18 cellular contexts compared by ENCODE assay signal in genomic region chr1:245412301-245412700, GRCh38.
A peak's percentile ranks its signal among the peaks of the same experiment; 100 is the strongest.
DNase-seq lines count a peak whose midpoint lies in the region; ATAC-seq, FAIRE-seq and TF ChIP-seq lines count a peak whose summit lies in the region.
"Had no signal": no experiment of that assay in that cellular context is flagged by ENCODE, and none has a peak within 500 bp of the region (broad histone marks: within the 10 kb centered on the region; RNA-seq: fewer than 3 reads in every experiment).

No MANE protein-coding gene starts in this region.

- H3K27ac ChIP-seq in cardiac muscle cell (peak overlapping the region; percentile 71), astrocyte (ENCODE audit: low read depth, low read length) (no peak overlapping the region), mesenchymal stem cell (ENCODE audit: low read length, poor library complexity, severe bottlenecking) (no peak overlapping the region), Karpas-422 (ENCODE audit: low read length) (no peak overlapping the region)
- H3K27ac ChIP-seq: BLaER1 treated with 17β-estradiol and CSF1 and Interleukin-3, amounts not matched to agents 10 nM and 100 nM; GM23248; HL-60 had no signal

- peaks cover 29% of the 10 kb centered on the region for H3K4me1 ChIP-seq in cardiac muscle cell (ENCODE audit: low read depth)
- no peaks in the 10 kb centered on the region for H3K4me1 ChIP-seq in astrocyte (ENCODE audit: insufficient read depth, low read length)
- H3K4me1 ChIP-seq in mesenchymal stem cell (ENCODE audit: control insufficient read depth, insufficient read depth, low read depth, low read length) = peaks cover 7% of the 10 kb centered on the region
- no peaks in the 10 kb centered on the region for H3K4me1 ChIP-seq in Karpas-422 (ENCODE audit: low read length)
- H3K4me1 ChIP-seq: BLaER1 treated with 17β-estradiol and CSF1 and Interleukin-3, amounts not matched to agents 10 nM and 100 nM; HAP-1 had no signal

- H3K18ac ChIP-seq in mesenchymal stem cell (ENCODE audit: low read depth in 1 of 2, low read length in 2 of 2) = no peak overlapping the region

- no peak overlapping the region for H2AK5ac ChIP-seq in mesenchymal stem cell (ENCODE audit: low read length, severe bottlenecking)

- H3K14ac ChIP-seq in mesenchymal stem cell (ENCODE audit: low read length in 2 of 2) = no peak overlapping the region

- in situ Hi-C loops in GM13977 (cut with MboI; ENCODE audit: low pct_unique_long_range_greater_than_20kb, low sequenced_read_pairs, unreplicated experiment) = no loop called here

- no peak overlapping the region for H2BK120ac ChIP-seq in mesenchymal stem cell (ENCODE audit: low read depth, low read length)

- TF ChIP-seq CTCF in cardiac muscle cell (IDR thresholded peaks at IDR 0.05; ENCODE audit: low read depth, low read length) (no peak), astrocyte (IDR thresholded peaks at IDR 0.05; ENCODE audit: insufficient read depth, low read depth, low read length) (no peak), GM13977 (IDR thresholded peaks at IDR 0.05; ENCODE audit: extremely low read depth, insufficient read depth, missing control alignments) (no peak)

- H2AFZ ChIP-seq in astrocyte (ENCODE audit: low read depth, low read length) = no peak overlapping the region
- no peak overlapping the region for H2AFZ ChIP-seq in mesenchymal stem cell (ENCODE audit: low read depth, low read length)
- H2AFZ ChIP-seq in Karpas-422 (ENCODE audit: low read length) = no peak overlapping the region
- H2AFZ ChIP-seq: GM23248 had no signal

- 11% methylated on average over 5 of the region's 5 CpGs for WGBS in mesenchymal stem cell

- FAIRE-seq in astrocyte (lab: Jason Lieb, UNC) = peak; percentile 26
- FAIRE-seq: GM19239 had no signal

- no peak overlapping the region for H4K8ac ChIP-seq in mesenchymal stem cell (ENCODE audit: low read length)

- no peak overlapping the region for H3K4me3 ChIP-seq in cardiac muscle cell
- no peak overlapping the region for H3K4me3 ChIP-seq in astrocyte (ENCODE audit: insufficient read depth, low read depth, low read length)
- no peak overlapping the region for H3K4me3 ChIP-seq in mesenchymal stem cell (ENCODE audit: insufficient read depth in 1 of 2, low read depth in 1 of 2, low read length in 2 of 2)
- no peak overlapping the region for H3K4me3 ChIP-seq in Karpas-422 (ENCODE audit: low read length)
- H3K4me3 ChIP-seq: BLaER1 treated with 17β-estradiol and CSF1 and Interleukin-3, amounts not matched to agents 10 nM and 100 nM; GM12878; GM23248; HAP-1 had no signal

- no peak overlapping the region for H3K27ac Mint-ChIP-seq in astrocyte (ENCODE audit: unreplicated experiment)
- H3K27ac Mint-ChIP-seq: B cell; CD8-positive, alpha-beta T cell had no signal

- intact Hi-C loops in Right ventricle myocardium inferior (cut with DNase I) = no loop called here

- H3K79me2 ChIP-seq in astrocyte (ENCODE audit: insufficient read depth, low read length) (no peaks in the 10 kb centered on the region), Karpas-422 (ENCODE audit: low read length) (no peaks in the 10 kb centered on the region)

- H3K4ac ChIP-seq in mesenchymal stem cell (ENCODE audit: low read depth in 1 of 2, low read length in 2 of 2) = no peak overlapping the region

- H2BK5ac ChIP-seq in mesenchymal stem cell (ENCODE audit: low read depth, low read length, poor library complexity, severe bottlenecking) = no peak overlapping the region

- H3K36me3 ChIP-seq in cardiac muscle cell (no peaks in the 10 kb centered on the region), astrocyte (ENCODE audit: insufficient read depth, low read length) (no peaks in the 10 kb centered on the region), mesenchymal stem cell (ENCODE audit: control insufficient read depth in 1 of 2, insufficient read depth in 2 of 2, low read depth in 1 of 2, low read length in 2 of 2) (no peaks in the 10 kb centered on the region), Karpas-422 (ENCODE audit: insufficient read depth, low read length) (no peaks in the 10 kb centered on the region)
- H3K36me3 ChIP-seq: BLaER1 treated with 17β-estradiol and CSF1 and Interleukin-3, amounts not matched to agents 10 nM and 100 nM; HAP-1 had no signal

- H3K36me3 Mint-ChIP-seq in astrocyte (ENCODE audit: low read depth, unreplicated experiment) = peaks cover 5% of the 10 kb centered on the region
- H3K36me3 Mint-ChIP-seq: CD8-positive, alpha-beta T cell had no signal

- no peak overlapping the region for H2BK12ac ChIP-seq in mesenchymal stem cell (ENCODE audit: low read length in 2 of 2)

- H4K20me1 ChIP-seq in astrocyte (ENCODE audit: insufficient read depth, low read length) (no peaks in the 10 kb centered on the region), Karpas-422 (ENCODE audit: insufficient read depth, low read depth, low read length) (0 out of 2 replicates have a peak, but pooled peaks cover 3% of the 10 kb centered on the region)
- H4K20me1 ChIP-seq: BLaER1 treated with 17β-estradiol and CSF1 and Interleukin-3, amounts not matched to agents 10 nM and 100 nM had no signal

- no peak overlapping the region for H2BK15ac ChIP-seq in mesenchymal stem cell (ENCODE audit: low read depth, poor library complexity, severe bottlenecking)

- H3K9me3 ChIP-seq in cardiac muscle cell (ENCODE audit: low read depth) (no peaks in the 10 kb centered on the region), astrocyte (ENCODE audit: insufficient read depth, low read depth, low read length) (no peaks in the 10 kb centered on the region), mesenchymal stem cell (ENCODE audit: control insufficient read depth, low read length) (no peaks in the 10 kb centered on the region), Karpas-422 (ENCODE audit: low read length) (no peaks in the 10 kb centered on the region)
- H3K9me3 ChIP-seq: BLaER1 treated with 17β-estradiol and CSF1 and Interleukin-3, amounts not matched to agents 10 nM and 100 nM; HAP-1 had no signal

- H3K27me3 ChIP-seq in cardiac muscle cell = no peaks in the 10 kb centered on the region
- H3K27me3 ChIP-seq in astrocyte (ENCODE audit: insufficient read depth, low read length) = no peaks in the 10 kb centered on the region
- H3K27me3 ChIP-seq in mesenchymal stem cell (ENCODE audit: control insufficient read depth in 1 of 2, insufficient read depth in 1 of 2, low read length in 2 of 2) = no peaks in the 10 kb centered on the region
- H3K27me3 ChIP-seq in Karpas-422 (ENCODE audit: low read length) = no peaks in the 10 kb centered on the region
- H3K27me3 ChIP-seq: BLaER1 treated with 17β-estradiol and CSF1 and Interleukin-3, amounts not matched to agents 10 nM and 100 nM had no signal

- peaks cover 6% of the 10 kb centered on the region for H3K27me3 Mint-ChIP-seq in astrocyte (ENCODE audit: low read depth, unreplicated experiment)

- H3K9me2 ChIP-seq in Karpas-422 (replicated peaks; ENCODE audit: insufficient read depth, low read length) = no peaks in the 10 kb centered on the region

- H3K9ac ChIP-seq in astrocyte (ENCODE audit: low read length) (no peak overlapping the region), mesenchymal stem cell (ENCODE audit: low read length) (no peak overlapping the region), Karpas-422 (ENCODE audit: low read length) (no peak overlapping the region)
- H3K9ac ChIP-seq: BLaER1 treated with 17β-estradiol and CSF1 and Interleukin-3, amounts not matched to agents 10 nM and 100 nM; GM23248 had no signal

- no peaks in the 10 kb centered on the region for H3K79me1 ChIP-seq in mesenchymal stem cell (replicated peaks; ENCODE audit: low read length, poor library complexity, severe bottlenecking)

- no peak overlapping the region for H3K23ac ChIP-seq in mesenchymal stem cell (ENCODE audit: low read length in 2 of 2)

- DNase-seq in cardiac muscle cell (ENCODE audit: low read depth in 1 of 2, low spot score in 1 of 2) (no peak), Right ventricle myocardium inferior (ENCODE audit: missing footprints) (no peak), astrocyte (ENCODE audit: low read depth) (no peak), mesenchymal stem cell (peak; percentile 36), GM13977 (ENCODE audit: low spot score) (no peak), 8988T (no peak), Karpas-422 (no peak), NCI-H2171 treated with DMSO at 0.1 percent for 48 hours (lab: John Stamatoyannopoulos, UW) (no peak)
- DNase-seq: Calu3; CD8-positive, alpha-beta T cell; DMS79 treated with DMSO at 0.1 percent for 48 hours; GM23248 had no signal

- no peak overlapping the region for H3K4me2 ChIP-seq in astrocyte (ENCODE audit: low read length)
- no peak overlapping the region for H3K4me2 ChIP-seq in mesenchymal stem cell (ENCODE audit: low read length, poor library complexity, severe bottlenecking)
- no peak overlapping the region for H3K4me2 ChIP-seq in Karpas-422 (ENCODE audit: low read depth, low read length, poor library complexity, severe bottlenecking)
- H3K4me2 ChIP-seq: BLaER1 treated with 17β-estradiol and CSF1 and Interleukin-3, amounts not matched to agents 10 nM and 100 nM had no signal

- H4K91ac ChIP-seq in mesenchymal stem cell (ENCODE audit: low read length) = no peak overlapping the region

- peaks cover 21% of the 10 kb centered on the region for H3K4me1 Mint-ChIP-seq in astrocyte (ENCODE audit: low read depth, unreplicated experiment)
- H3K4me1 Mint-ChIP-seq: B cell had no signal

- no peak overlapping the region for H3K4me3 Mint-ChIP-seq in astrocyte (ENCODE audit: unreplicated experiment)
- H3K4me3 Mint-ChIP-seq: B cell; CD8-positive, alpha-beta T cell had no signal

- H3K9me3 Mint-ChIP-seq in astrocyte (ENCODE audit: unreplicated experiment) = no peaks in the 10 kb centered on the region
- H3K9me3 Mint-ChIP-seq: CD8-positive, alpha-beta T cell had no signal

- no peak for ATAC-seq in Right ventricle myocardium inferior
- ATAC-seq: CD8-positive, alpha-beta T cell; GM12878 had no signal
